Comparison of ENCODE assay signal across 3 cellular contexts in genomic region chr6:6723792-6724318, GRCh38.
TF ChIP-seq lines count a peak whose summit lies in the region.

No MANE protein-coding gene starts in this region.

TF ChIP-seq in GM23338, 12 proteins besides CTCF, POLR2A, EP300 and RAD21 (continues in another document):
- no peak for TF ChIP-seq ZNF462 (CRISPR knock-in tag; IDR thresholded peaks at IDR 0.05)
- no peak for TF ChIP-seq ZNF114 (CRISPR knock-in tag; IDR thresholded peaks at IDR 0.05)
- TF ChIP-seq POLR2AphosphoS5 (IDR thresholded peaks at IDR 0.05; ENCODE audit: low read depth) = no peak
- no peak for TF ChIP-seq CREB1 (CRISPR knock-in tag; IDR thresholded peaks at IDR 0.05; ENCODE audit: low read depth)
- no peak for TF ChIP-seq ZNF331 (CRISPR knock-in tag; IDR thresholded peaks at IDR 0.05; ENCODE audit: low read depth)
- TF ChIP-seq EZH2 (IDR thresholded peaks at IDR 0.05; ENCODE audit: low read depth, unreplicated experiment) = no peak
- TF ChIP-seq NANOG (IDR thresholded peaks at IDR 0.05; ENCODE audit: borderline replicate concordance) = no peak

TF ChIP-seq in K562, 482 proteins besides CTCF, POLR2A, EP300 and RAD21 (continued from another document):
- TF ChIP-seq GTF3C2 (IDR thresholded peaks at IDR 0.05; ENCODE audit: borderline replicate concordance, extremely low read depth, insufficient read length) = no peak
- no peak for TF ChIP-seq SRSF1 (IDR thresholded peaks at IDR 0.05; ENCODE audit: low read depth, low read length)
- TF ChIP-seq KDM4B (IDR thresholded peaks at IDR 0.05; ENCODE audit: borderline replicate concordance in 2 of 2, low read depth in 1 of 2) = no peak
- TF ChIP-seq ZBTB26 (CRISPR knock-in tag; IDR thresholded peaks at IDR 0.05) = no peak
- TF ChIP-seq PHB2 (IDR thresholded peaks at IDR 0.05; ENCODE audit: low read depth) = no peak
- no peak for TF ChIP-seq ZBTB9 (CRISPR knock-in tag; IDR thresholded peaks at IDR 0.05)
- no peak for TF ChIP-seq RBM22 (IDR thresholded peaks at IDR 0.05; ENCODE audit: low read depth, low read length, poor library complexity, severe bottlenecking)
- TF ChIP-seq TBL1XR1 (IDR thresholded peaks at IDR 0.05; ENCODE audit: low read length in 2 of 2) = no peak
- TF ChIP-seq ZNF589 (CRISPR knock-in tag; IDR thresholded peaks at IDR 0.05; ENCODE audit: low read depth) = no peak
- no peak for TF ChIP-seq ELF4 (CRISPR knock-in tag; IDR thresholded peaks at IDR 0.05)

TF ChIP-seq in HepG2, 621 proteins besides CTCF, POLR2A, EP300 and RAD21 (continued from another document):
- TF ChIP-seq CBFB (CRISPR knock-in tag; IDR thresholded peaks at IDR 0.05) (no peak), ZNF788 (CRISPR knock-in tag; IDR thresholded peaks at IDR 0.05; ENCODE audit: borderline replicate concordance) (no peak), RAD51 (IDR thresholded peaks at IDR 0.05; ENCODE audit: borderline replicate concordance) (no peak), ARNTL (CRISPR knock-in tag; IDR thresholded peaks at IDR 0.05) (no peak), HDAC2 (CRISPR knock-in tag; IDR thresholded peaks at IDR 0.05) (no peak), ARHGAP35 (CRISPR knock-in tag; IDR thresholded peaks at IDR 0.05; ENCODE audit: borderline replicate concordance) (0 out of 2 replicates have a peak, but pooled peaks have one; percentile 6), ZNF264 (CRISPR knock-in tag; IDR thresholded peaks at IDR 0.05) (0 out of 2 replicates have a peak, but pooled peaks have one; percentile 35), ZMYM4 (CRISPR knock-in tag; IDR thresholded peaks at IDR 0.05) (0 out of 2 replicates have a peak, but pooled peaks have one; percentile 6), HNF4A (CRISPR knock-in tag; IDR thresholded peaks at IDR 0.05) (peak; percentile 27; the same call in 1 of the 2 replicates), PAF1 (CRISPR knock-in tag; IDR thresholded peaks at IDR 0.05) (no peak), PPARG (CRISPR knock-in tag; conservative IDR thresholded peaks at IDR 0.05) (0 out of 2 replicates have a peak, but pooled peaks have one; percentile 33), ZBTB20 (CRISPR knock-in tag; IDR thresholded peaks at IDR 0.05; ENCODE audit: borderline replicate concordance, low read depth) (no peak), MATR3 (CRISPR knock-in tag; IDR thresholded peaks at IDR 0.05) (no peak), ZBTB42 (CRISPR knock-in tag; IDR thresholded peaks at IDR 0.05) (no peak), HMG20B (CRISPR knock-in tag; conservative IDR thresholded peaks at IDR 0.05) (no peak), ZBTB3 (CRISPR knock-in tag; IDR thresholded peaks at IDR 0.05; ENCODE audit: borderline replicate concordance, low read depth) (no peak), WIZ (CRISPR knock-in tag; IDR thresholded peaks at IDR 0.05) (no peak), FOXJ3 (CRISPR knock-in tag; IDR thresholded peaks at IDR 0.05; ENCODE audit: borderline replicate concordance) (no peak), NR2F6 (IDR thresholded peaks at IDR 0.05) (no peak), NR2F6 (CRISPR knock-in tag; IDR thresholded peaks at IDR 0.05) (no peak), ZNF367 (CRISPR knock-in tag; IDR thresholded peaks at IDR 0.05; ENCODE audit: borderline replicate concordance) (no peak), ZNF549 (CRISPR knock-in tag; IDR thresholded peaks at IDR 0.05) (no peak), POLR2AphosphoS2 (IDR thresholded peaks at IDR 0.05; ENCODE audit: low read depth, low read length) (no peak), ZNF275 (CRISPR knock-in tag; IDR thresholded peaks at IDR 0.05; ENCODE audit: borderline replicate concordance) (0 out of 2 replicates have a peak, but pooled peaks have one; percentile 7), TAF15 (IDR thresholded peaks at IDR 0.05; ENCODE audit: low read depth, low read length, poor library complexity, severe bottlenecking) (no peak), ZFP90 (CRISPR knock-in tag; IDR thresholded peaks at IDR 0.05; ENCODE audit: borderline replicate concordance) (peak; percentile 19; the same call in 1 of the 2 replicates), PHF20 (CRISPR knock-in tag; IDR thresholded peaks at IDR 0.05) (no peak), ZNF503 (CRISPR knock-in tag; IDR thresholded peaks at IDR 0.05) (no peak), ZNF18 (CRISPR knock-in tag; IDR thresholded peaks at IDR 0.05; ENCODE audit: insufficient replicate concordance) (no peak), ZNF709 (CRISPR knock-in tag; IDR thresholded peaks at IDR 0.05) (0 out of 2 replicates have a peak, but pooled peaks have one; percentile 15), ZNF775 (CRISPR knock-in tag; IDR thresholded peaks at IDR 0.05; ENCODE audit: borderline replicate concordance) (no peak), PAXIP1 (CRISPR knock-in tag; conservative IDR thresholded peaks at IDR 0.05) (peak; percentile 46), MED1 (CRISPR knock-in tag; IDR thresholded peaks at IDR 0.05) (no peak; the same call in 1 of the 2 replicates), MLXIP (CRISPR knock-in tag; IDR thresholded peaks at IDR 0.05; ENCODE audit: borderline replicate concordance) (no peak), ELF1 (CRISPR knock-in tag; IDR thresholded peaks at IDR 0.05) (no peak), ZMAT3 (CRISPR knock-in tag; conservative IDR thresholded peaks at IDR 0.05) (no peak), MAFG (CRISPR knock-in tag; IDR thresholded peaks at IDR 0.05) (no peak), AKNA (CRISPR knock-in tag; IDR thresholded peaks at IDR 0.05; ENCODE audit: borderline replicate concordance) (no peak), NFKBIZ (CRISPR knock-in tag; IDR thresholded peaks at IDR 0.05) (0 out of 2 replicates have a peak, but pooled peaks have one; percentile 3)
